10 cellular contexts compared by ENCODE assay signal in the genomic region with DNA sequence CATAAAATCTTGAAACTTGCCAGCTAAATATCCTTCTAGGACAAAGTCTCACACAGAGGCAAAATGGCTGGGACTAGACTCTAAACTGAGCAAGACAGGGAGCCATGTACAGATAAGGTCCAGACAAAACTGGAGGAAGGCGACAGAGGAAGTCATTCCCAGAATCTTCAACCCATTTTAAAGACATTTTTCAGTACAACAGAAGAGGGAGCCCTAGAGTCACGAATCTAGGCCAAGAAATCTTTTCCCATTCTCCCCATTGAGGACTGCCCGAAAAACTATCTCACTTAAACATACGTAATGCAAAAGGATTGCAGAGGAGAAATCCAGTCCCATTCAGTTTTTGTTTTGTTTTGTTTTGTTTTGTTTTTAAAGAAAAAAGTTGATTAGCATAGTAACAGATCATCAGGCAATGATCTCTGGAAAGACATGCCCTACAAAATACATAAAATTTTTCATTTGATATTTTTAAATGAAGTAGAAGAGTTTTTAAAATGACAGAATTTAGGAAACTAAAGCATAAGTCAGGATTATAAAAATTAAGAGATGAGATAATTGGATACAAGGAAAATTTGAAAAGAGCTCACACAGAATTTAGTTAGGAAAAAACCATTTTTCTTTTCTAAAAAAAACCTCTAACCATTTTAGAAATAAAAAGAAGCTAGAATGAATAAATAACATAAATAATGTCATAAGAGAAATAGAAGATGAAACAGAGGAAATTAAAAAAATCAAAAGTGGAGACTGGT. TPM values are rescaled to one million over a fixed set of nuclear protein-coding genes. Genes with fewer than 3 reads are reported as not detected.
A peak's percentile ranks its signal among the peaks of the same experiment; 100 is the strongest.
DNase-seq lines count a peak whose midpoint lies in the region; ATAC-seq and TF ChIP-seq lines count a peak whose summit lies in the region.
"Had no signal": no experiment of that assay in that cellular context is flagged by ENCODE, and none has a peak within 500 bp of the region (broad histone marks: within the 10 kb centered on the region; RNA-seq: fewer than 3 reads in every experiment).

No MANE protein-coding gene starts in this region.

- no peaks in the 10 kb centered on the region for H3K9me2 ChIP-seq in OCI-LY7 (ENCODE audit: insufficient read depth, low read length)

- no peak overlapping the region for H3K27ac Mint-ChIP-seq in CD14-positive monocyte

- no peak overlapping the region for H2AFZ ChIP-seq in OCI-LY7 (ENCODE audit: low read length)

- peaks cover 19% of the 10 kb centered on the region; the same call in 1 of the 2 replicates for H3K9me3 ChIP-seq in OCI-LY7 (ENCODE audit: low read length)

- H3K4me3 ChIP-seq in GM12864 (ENCODE audit: low read depth, low read length) (no peak overlapping the region), OCI-LY7 (ENCODE audit: low read depth, low read length, poor library complexity, severe bottlenecking) (no peak overlapping the region), fibroblast of the aortic adventitia (ENCODE audit: low read depth, low read length) (no peak overlapping the region)
- H3K4me3 ChIP-seq: SK-N-MC had no signal

- H3K36me3 Mint-ChIP-seq in CD14-positive monocyte, result peaks cover 0 to 4% of the 10 kb centered on the region in 2 donors

- intact Hi-C loops in OCI-LY7 (cut with micrococcal nuclease; ENCODE audit: unreplicated experiment), result loop anchor here (10.0 kb wide), 1 partner anchor 135 kb away; no protein-coding TSS in a partner anchor
- intact Hi-C loops in Right ventricle myocardium inferior (cut with DNase I), result loop anchor here (2.0 kb wide), 1 partner anchor 141 kb away; no protein-coding TSS in a partner anchor
- intact Hi-C loops in CD14-positive monocyte (cut with micrococcal nuclease), result no loop called here

- peaks cover 0 to 2% (median 1%) of the 10 kb centered on the region in 3 donors for H3K27me3 Mint-ChIP-seq in CD14-positive monocyte (ENCODE audit: low read depth in 3 of 3)

- no peaks in the 10 kb centered on the region for H3K4me1 ChIP-seq in OCI-LY7 (ENCODE audit: insufficient read depth, low read length, poor library complexity, severe bottlenecking)

- no peaks in the 10 kb centered on the region for H4K20me1 ChIP-seq in OCI-LY7 (ENCODE audit: insufficient read depth, low read length)

- H3K4me3 Mint-ChIP-seq in CD14-positive monocyte, result no peak overlapping the region

- CTCF ChIA-PET in OCI-LY7 (lab: Charles Lee; ENCODE audit: unreplicated experiment), result no interaction called here

- BruUV-seq in OCI-LY7 (replicated peaks; lab: Mats Ljungman, UMichigan), result no TSS peak

- DNase-seq in AG08396 (ENCODE audit: low spot score), result peak; percentile 60
- no peak for DNase-seq in GM12864 (ENCODE audit: low read depth)
- no peak for DNase-seq in OCI-LY7 (ENCODE audit: low spot score)
- DNase-seq in fibroblast of the aortic adventitia (ENCODE audit: low read depth), result peak; percentile 64
- DNase-seq in Right ventricle myocardium inferior (ENCODE audit: missing footprints), result no peak
- DNase-seq in CD14-positive monocyte (ENCODE audit: low spot score), result no peak
- no peak for DNase-seq in stimulated activated CD4-positive, alpha-beta T cell treated with anti-CD3 and anti-CD28 coated beads, Interleukin-2, amount 100 ng/mL, for 24 hours
- DNase-seq: effector memory CD4-positive, alpha-beta T cell had no signal

- TF ChIP-seq CTCF in GM12864 (IDR thresholded peaks at IDR 0.05; ENCODE audit: low read depth, low read length, missing control alignments) (peak; percentile 38), OCI-LY7 (conservative IDR thresholded peaks at IDR 0.05; ENCODE audit: low read length) (peak; percentile 70), fibroblast of the aortic adventitia (IDR thresholded peaks at IDR 0.05; ENCODE audit: insufficient read depth, low read length) (peak; percentile 36), CD14-positive monocyte (IDR thresholded peaks at IDR 0.05) (no peak)

- POLR2A ChIA-PET in OCI-LY7 (lab: Charles Lee), result interaction anchor here (0.9 kb wide), 1 partner anchor 258 kb away, joined by 3 read pairs; no protein-coding TSS in a partner anchor

- ATAC-seq in HG02623 (IDR thresholded peaks at IDR 0.05; ENCODE audit: unreplicated experiment) (no peak), Right ventricle myocardium inferior (no peak)

- no peaks in the 10 kb centered on the region for H3K79me2 ChIP-seq in OCI-LY7 (ENCODE audit: insufficient read depth, low read depth, low read length)

- H3K27ac ChIP-seq in OCI-LY7 (ENCODE audit: low read depth, low read length, poor library complexity, severe bottlenecking), result no peak overlapping the region
- H3K27ac ChIP-seq: SK-N-MC had no signal

- no peaks in the 10 kb centered on the region for H3K36me3 ChIP-seq in OCI-LY7 (ENCODE audit: insufficient read depth, low read length)

- H3K9me3 Mint-ChIP-seq in CD14-positive monocyte, result peaks cover 5 to 29% (median 19%) of the 10 kb centered on the region in 7 donors

- H3K4me1 Mint-ChIP-seq in CD14-positive monocyte, result peaks cover 14% of the 10 kb centered on the region

- H3K4me2 ChIP-seq in OCI-LY7 (ENCODE audit: low read length), result no peak overlapping the region

RNA-seq across cellular contexts. Expression of gene PRF1, which starts 16.9 kb away (rescaled TPM):
- total RNA-seq in OCI-LY7 (2014; rRNA removed; shearing (Covaris generic)), result 4.6 and 7.0 TPM in 2 replicates
- total RNA-seq in OCI-LY7 (2022), result 5.8 and 6.3 TPM in 2 replicates
- not detected in 2 replicates for total RNA-seq in fibroblast of the aortic adventitia (ENCODE audit: low replicate concordance)
- 4.3 TPM for total RNA-seq in Right ventricle myocardium inferior
- polyA plus RNA-seq in CD14-positive monocyte, result 1 to 10 TPM; 2.4 to 2.7 TPM

RNA-seq across cellular contexts. Expression of gene ADAMTS14, which starts 52.9 kb away (rescaled TPM):
- 0.03 and 0.10 TPM in 2 replicates for total RNA-seq in OCI-LY7 (2014; rRNA removed; shearing (Covaris generic))
- total RNA-seq in OCI-LY7 (2022), result 0.11 TPM in 1 of 2 replicates, not detected in the other
- total RNA-seq in fibroblast of the aortic adventitia (ENCODE audit: low replicate concordance), result 2.0 and 5.3 TPM in 2 replicates
- 0.43 TPM for total RNA-seq in Right ventricle myocardium inferior
- not detected for polyA plus RNA-seq in CD14-positive monocyte

Comparison
In these comparisons a context has a peak if more than half of its experiments do, and no peak if none do; other contexts are left out.
1. DNase-seq: peak in AG08396 (single experiment) and fibroblast of the aortic adventitia (single experiment); none in GM12864 (single experiment), OCI-LY7 (single experiment), Right ventricle myocardium inferior (single experiment), CD14-positive monocyte (single experiment) and stimulated activated CD4-positive, alpha-beta T cell treated with anti-CD3 and anti-CD28 coated beads, Interleukin-2, amount 100 ng/mL, for 24 hours (0 of 2).
2. intact Hi-C loops: an anchor here in OCI-LY7 (10.0 kb wide) and Right ventricle myocardium inferior (2.0 kb wide); none called in CD14-positive monocyte.